Comparison of ENCODE assay signal across 1 cellular context in the genomic region with DNA sequence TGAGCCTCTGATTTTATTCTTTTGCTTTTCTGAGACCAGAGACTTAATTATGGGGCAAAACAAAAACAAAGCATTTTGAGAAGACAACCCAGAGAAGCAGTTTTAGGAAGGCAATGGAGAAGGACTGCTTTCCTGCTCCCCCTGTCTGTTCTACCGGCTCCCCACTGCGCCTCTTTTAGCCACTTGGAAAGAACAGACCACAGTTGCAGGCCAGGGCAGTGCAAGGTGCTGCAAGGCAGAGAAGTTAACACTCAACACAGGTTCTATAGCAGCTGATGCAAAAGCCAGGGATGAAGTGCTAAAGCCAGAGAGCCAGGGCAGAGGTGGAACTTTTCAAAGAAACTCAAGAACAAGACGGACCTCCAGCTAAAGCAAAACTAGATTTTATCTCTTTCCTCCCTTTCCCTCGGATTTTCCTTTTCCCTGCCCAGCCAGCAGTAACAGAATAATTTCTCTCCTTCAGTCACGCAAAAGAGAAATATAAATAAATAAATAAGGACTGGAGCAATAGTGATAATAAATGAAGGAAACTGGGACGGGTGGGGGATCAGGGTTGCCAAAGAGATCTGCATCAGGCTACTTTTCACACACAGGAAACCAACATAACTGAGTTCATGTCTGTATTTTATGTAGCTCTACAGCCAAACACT.
TF ChIP-seq lines count a peak whose summit lies in the region.

No MANE protein-coding gene starts in this region.

TF ChIP-seq in SK-N-SH treated with all-trans-retinoic acid at 6 μM for 48 hours, 23 proteins besides CTCF, POLR2A, EP300 and RAD21 (continued from another document):
- TF ChIP-seq PATZ1 (CRISPR knock-in tag; IDR thresholded peaks at IDR 0.05; ENCODE audit: borderline replicate concordance) = no peak
- TF ChIP-seq ZNF565 (CRISPR knock-in tag; conservative IDR thresholded peaks at IDR 0.05; ENCODE audit: low read depth) = no peak
- no peak for TF ChIP-seq CSDC2 (CRISPR knock-in tag; IDR thresholded peaks at IDR 0.05)
